ENCODE assay signal across 31 cellular contexts in genomic region chr3:30711867-30712266, GRCh38.
"Had no signal": no experiment of that assay in that cellular context is flagged by ENCODE, and none has a peak within 500 bp of the region (broad histone marks: within the 10 kb centered on the region; RNA-seq: fewer than 3 reads in every experiment).

No MANE protein-coding gene starts in this region.

- DNase-seq: activated CD4-positive, alpha-beta memory T cell treated with anti-CD3 and anti-CD28 coated beads, Interleukin-2, amount 10 ng/mL, durations not matched to agents 7 days and 5 days; activated CD4-positive, alpha-beta T cell treated with anti-CD3 and anti-CD28 coated beads for 1 hour; activated CD4-positive, alpha-beta T cell treated with anti-CD3 and anti-CD28 coated beads for 4 hours; activated CD4-positive, alpha-beta T cell treated with anti-CD3 and anti-CD28 coated beads, Interleukin-2, amount 10 ng/mL, durations not matched to agents 7 days and 5 days; activated CD4-positive, alpha-beta T cell treated with anti-CD3 and anti-CD28 coated beads, Interleukin-2, amount 50 U/mL, for 4 hours; activated CD8-positive, alpha-beta memory T cell treated with anti-CD3 and anti-CD28 coated beads, Interleukin-2, amount 50 U/mL, for 48 hours; activated gamma-delta T cell; activated naive CD4-positive, alpha-beta T cell; activated naive CD4-positive, alpha-beta T cell treated with anti-CD3 and anti-CD28 coated beads, Interleukin-2, amount 10 ng/mL, durations not matched to agents 7 days and 5 days; activated T-cell treated with anti-CD3 and anti-CD28 coated beads for 4 hours; activated T-cell treated with anti-CD3 and anti-CD28 coated beads, Interleukin-2, amount 50 U/mL, for 24 hours; activated T-cell treated with anti-CD3 and anti-CD28 coated beads, Interleukin-2, amount 50 U/mL, for 72 hours; amniotic stem cell; anterior cingulate cortex; caudate nucleus; cortex of kidney; dermis blood vessel endothelial cell; effector CD4-positive, alpha-beta T cell; effector memory CD8-positive, alpha-beta T cell; erythroblast; foreskin keratinocyte; gastrocnemius medialis; glutamatergic neuron; heart left ventricle; T-helper 17 cell had no signal

- H3K27me3 ChIP-seq: esophagus muscularis mucosa, foreskin keratinocyte, gastrocnemius medialis, heart left ventricle had no signal

- H3K4me3 ChIP-seq: esophagus muscularis mucosa, gastrocnemius medialis, heart left ventricle had no signal

- H3K4me1 ChIP-seq: gastrocnemius medialis had no signal

- H3K4me3 Mint-ChIP-seq: activated CD4-positive, alpha-beta memory T cell treated with anti-CD3 and anti-CD28 coated beads, Interleukin-2, amount 10 ng/mL, durations not matched to agents 7 days and 5 days; activated CD4-positive, alpha-beta T cell treated with anti-CD3 and anti-CD28 coated beads, Interleukin-2, amount 10 ng/mL, durations not matched to agents 7 days and 5 days; activated naive CD4-positive, alpha-beta T cell treated with anti-CD3 and anti-CD28 coated beads, Interleukin-2, amount 10 ng/mL, durations not matched to agents 7 days and 5 days; activated naive CD8-positive, alpha-beta T cell; activated T-cell treated with anti-CD3 and anti-CD28 coated beads, Interleukin-2, amount 50 U/mL, for 24 hours; activated T-cell treated with anti-CD3 and anti-CD28 coated beads, Interleukin-2, amount 50 U/mL, for 72 hours; effector memory CD8-positive, alpha-beta T cell; T-helper 17 cell; T-helper 2 cell treated with Interferon-gamma antibody and Interleukin-4, amounts not matched to agents 5 μg/mL and 100 μg/mL, for 36 hours; WTC11 had no signal

- H3K9me3 ChIP-seq: esophagus muscularis mucosa, gastrocnemius medialis had no signal

- H3K27me3 Mint-ChIP-seq: activated CD4-positive, alpha-beta memory T cell treated with anti-CD3 and anti-CD28 coated beads, Interleukin-2, amount 10 ng/mL, durations not matched to agents 7 days and 5 days; activated CD4-positive, alpha-beta T cell treated with anti-CD3 and anti-CD28 coated beads, Interleukin-2, amount 10 ng/mL, durations not matched to agents 7 days and 5 days; activated naive CD4-positive, alpha-beta T cell treated with anti-CD3 and anti-CD28 coated beads, Interleukin-2, amount 10 ng/mL, durations not matched to agents 7 days and 5 days; activated naive CD8-positive, alpha-beta T cell; activated T-cell treated with anti-CD3 and anti-CD28 coated beads, Interleukin-2, amount 50 U/mL, for 24 hours; T-helper 17 cell had no signal

- FAIRE-seq: astrocyte had no signal

- H3K9me3 Mint-ChIP-seq: activated CD4-positive, alpha-beta memory T cell treated with anti-CD3 and anti-CD28 coated beads, Interleukin-2, amount 10 ng/mL, durations not matched to agents 7 days and 5 days; activated naive CD4-positive, alpha-beta T cell treated with anti-CD3 and anti-CD28 coated beads, Interleukin-2, amount 10 ng/mL, durations not matched to agents 7 days and 5 days had no signal

- H3K36me3 ChIP-seq: esophagus muscularis mucosa, gastrocnemius medialis, heart left ventricle had no signal

- H3K27ac ChIP-seq: esophagus muscularis mucosa, foreskin keratinocyte, gastrocnemius medialis, heart left ventricle, VCaP had no signal

- ATAC-seq: activated T-cell treated with anti-CD3 and anti-CD28 coated beads, Interleukin-2, amount 50 U/mL, for 72 hours; effector memory CD8-positive, alpha-beta T cell; foreskin keratinocyte; gastrocnemius medialis; heart left ventricle; T-helper 17 cell; WTC11 had no signal

- H3K27ac Mint-ChIP-seq: activated CD4-positive, alpha-beta memory T cell treated with anti-CD3 and anti-CD28 coated beads, Interleukin-2, amount 10 ng/mL, durations not matched to agents 7 days and 5 days; activated CD4-positive, alpha-beta T cell treated with anti-CD3 and anti-CD28 coated beads, Interleukin-2, amount 10 ng/mL, durations not matched to agents 7 days and 5 days; activated naive CD8-positive, alpha-beta T cell; activated T-cell treated with anti-CD3 and anti-CD28 coated beads, Interleukin-2, amount 50 U/mL, for 24 hours; activated T-cell treated with anti-CD3 and anti-CD28 coated beads, Interleukin-2, amount 50 U/mL, for 72 hours; effector memory CD8-positive, alpha-beta T cell; T-helper 17 cell; T-helper 2 cell treated with Interferon-gamma antibody and Interleukin-4, amounts not matched to agents 5 μg/mL and 100 μg/mL, for 36 hours; WTC11 had no signal
